In genomic region chr1:159780583-159781582, GRCh38 we compare ENCODE assay signal across 8 cellular contexts. TPM values are rescaled to one million over a fixed set of nuclear protein-coding genes. Genes with fewer than 3 reads are reported as not detected.
DNase-seq lines count a peak whose midpoint lies in the region; ATAC-seq and TF ChIP-seq lines count a peak whose summit lies in the region.

DUSP23 (plus strand) TSS chr1:159780962; CDS start chr1:159781101, 139 bp downstream.

- peak within 1 kb of the TSS; percentile 75 for H3K4me3 Mint-ChIP-seq in activated CD4-positive, alpha-beta T cell treated with anti-CD3 and anti-CD28 coated beads, Interleukin-2, amount 10 ng/mL, durations not matched to agents 7 days and 5 days

- CTCF ChIA-PET in activated CD4-positive, alpha-beta T cell treated with anti-CD3 and anti-CD28 coated beads, Interleukin-2, amount 10 ng/mL, durations not matched to agents 7 days and 5 days (lab: Charles Lee): interaction anchor here (0.6 to 1.6 kb wide), 15 partner anchors 9 to 227 kb away, joined by 3 to 12 read pairs (median 3); partner anchors contain the start of gene FCRL6

- peaks cover 8% of the 10 kb centered on the region for H3K27me3 Mint-ChIP-seq in activated CD4-positive, alpha-beta T cell treated with anti-CD3 and anti-CD28 coated beads, Interleukin-2, amount 10 ng/mL, durations not matched to agents 7 days and 5 days

- ATAC-seq in HG03432 (IDR thresholded peaks at IDR 0.05; ENCODE audit: unreplicated experiment) (peak; percentile 98), left colon (peak; percentile 96)

- peak within 1 kb of the TSS; percentile 87 for H3K4me3 ChIP-seq in coronary artery

- peak; percentile 53 for TF ChIP-seq POLR2A in GM19099 (IDR thresholded peaks at IDR 0.05; ENCODE audit: extremely low read depth, insufficient read length, low read depth)

- POLR2A ChIA-PET in activated CD4-positive, alpha-beta T cell treated with anti-CD3 and anti-CD28 coated beads, Interleukin-2, amount 10 ng/mL, durations not matched to agents 7 days and 5 days (lab: Charles Lee): no interaction called here

- H3K36me3 Mint-ChIP-seq in activated CD4-positive, alpha-beta T cell treated with anti-CD3 and anti-CD28 coated beads, Interleukin-2, amount 10 ng/mL, durations not matched to agents 7 days and 5 days (ENCODE audit: low read depth): no peaks in the 10 kb centered on the region

- H3K4me1 Mint-ChIP-seq in activated CD4-positive, alpha-beta T cell treated with anti-CD3 and anti-CD28 coated beads, Interleukin-2, amount 10 ng/mL, durations not matched to agents 7 days and 5 days: peaks cover 30% of the 10 kb centered on the region

- no peaks in the 10 kb centered on the region for H3K9me3 Mint-ChIP-seq in activated CD4-positive, alpha-beta T cell treated with anti-CD3 and anti-CD28 coated beads, Interleukin-2, amount 10 ng/mL, durations not matched to agents 7 days and 5 days

- peak within 1 kb of the TSS; percentile 41 for H3K27ac Mint-ChIP-seq in activated CD4-positive, alpha-beta T cell treated with anti-CD3 and anti-CD28 coated beads, Interleukin-2, amount 10 ng/mL, durations not matched to agents 7 days and 5 days

- intact Hi-C loops in left colon (cut with DNase I, micrococcal nuclease): no loop called here

- peak; percentile 99 for DNase-seq in Ammon's horn (ENCODE audit: low spot score)
- peak; percentile 77 to 94 for DNase-seq in NCI-H524 (lab: John Stamatoyannopoulos, UW)
- peak; percentile 96 for DNase-seq in activated CD4-positive, alpha-beta T cell treated with anti-CD3 and anti-CD28 coated beads, Interleukin-2, amount 10 ng/mL, durations not matched to agents 7 days and 5 days
- peak; percentile 99 for DNase-seq in coronary artery (ENCODE audit: low spot score)
- DNase-seq in left colon: peak; percentile 97
- DNase-seq in stimulated activated CD4-positive, alpha-beta T cell treated with anti-CD3 and anti-CD28 coated beads, Interleukin-1b, Interleukin-23, amount 100 ng/mL, for 48 hours: peak; percentile 96

- peak; percentile 93 for TF ChIP-seq CTCF in coronary artery (IDR thresholded peaks at IDR 0.05)

- H3K27ac ChIP-seq in coronary artery: peak within 1 kb of the TSS; percentile 11 to 86

RNA-seq across cellular contexts. Expression of gene DUSP23, which starts in this region (rescaled TPM):
- 10 to 100 TPM; 22.9 to 23.8 TPM for total RNA-seq in activated CD4-positive, alpha-beta T cell treated with anti-CD3 and anti-CD28 coated beads, Interleukin-2, amount 10 ng/mL, durations not matched to agents 7 days and 5 days
- 10 to 100 TPM; 48.1 to 56.9 TPM for total RNA-seq in left colon

Comparison
In these comparisons a context has a peak if more than half of its experiments do, and no peak if none do; other contexts are left out.
1. Peak in every context shown above with its lines: DNase-seq, ATAC-seq, H3K4me3 ChIP-seq and H3K27ac ChIP-seq.